ENCODE assay signal across 23 cellular contexts in genomic region chr14:33657478-33657877, GRCh38.
"Had no signal": no experiment of that assay in that cellular context is flagged by ENCODE, and none has a peak within 500 bp of the region (broad histone marks: within the 10 kb centered on the region; RNA-seq: fewer than 3 reads in every experiment).

No MANE protein-coding gene starts in this region.

- H3K27me3 Mint-ChIP-seq: activated CD4-positive, alpha-beta memory T cell treated with anti-CD3 and anti-CD28 coated beads, Interleukin-2, amount 10 ng/mL, durations not matched to agents 7 days and 5 days; activated naive CD8-positive, alpha-beta T cell treated with anti-CD3 and anti-CD28 coated beads for 36 hours; effector memory CD8-positive, alpha-beta T cell; T-cell had no signal

- ATAC-seq: activated CD4-positive, alpha-beta T cell treated with anti-CD3 and anti-CD28 coated beads for 36 hours; effector memory CD8-positive, alpha-beta T cell; foreskin keratinocyte; psoas muscle; stimulated activated naive CD8-positive, alpha-beta T cell treated with anti-CD3 and anti-CD28 coated beads, Interleukin-15, Interleukin-2, amounts not matched to agents 100 U/mL and 50 U/mL, for 24 hours; T-cell had no signal

- H3K36me3 ChIP-seq: left ventricle myocardium inferior, sigmoid colon had no signal

- H3K4me3 ChIP-seq: coronary artery, left ventricle myocardium inferior, psoas muscle, sigmoid colon had no signal

- H3K4me3 Mint-ChIP-seq: activated CD4-positive, alpha-beta memory T cell treated with anti-CD3 and anti-CD28 coated beads, Interleukin-2, amount 10 ng/mL, durations not matched to agents 7 days and 5 days; activated CD4-positive, alpha-beta T cell treated with anti-CD3 and anti-CD28 coated beads for 36 hours; activated naive CD8-positive, alpha-beta T cell treated with anti-CD3 and anti-CD28 coated beads for 36 hours; effector memory CD8-positive, alpha-beta T cell; nephron progenitor cell; T-cell had no signal

- H3K27me3 ChIP-seq: foreskin keratinocyte, sigmoid colon had no signal

- FAIRE-seq: keratinocyte had no signal

- H3K4me1 Mint-ChIP-seq: activated CD4-positive, alpha-beta memory T cell treated with anti-CD3 and anti-CD28 coated beads, Interleukin-2, amount 10 ng/mL, durations not matched to agents 7 days and 5 days; activated CD4-positive, alpha-beta T cell treated with anti-CD3 and anti-CD28 coated beads for 36 hours; activated naive CD8-positive, alpha-beta T cell treated with anti-CD3 and anti-CD28 coated beads for 36 hours; nephron progenitor cell; T-cell had no signal

- DNase-seq: activated CD4-positive, alpha-beta memory T cell treated with anti-CD3 and anti-CD28 coated beads, Interleukin-2, amount 10 ng/mL, durations not matched to agents 7 days and 5 days; activated CD4-positive, alpha-beta T cell treated with anti-CD3 and anti-CD28 coated beads for 36 hours; activated gamma-delta T cell treated with Interleukin-2 at 50 U/mL for 16 hours; activated naive CD8-positive, alpha-beta T cell treated with anti-CD3 and anti-CD28 coated beads for 36 hours; activated T-cell treated with anti-CD3 and anti-CD28 coated beads, Interleukin-2, amount 50 U/mL, for 48 hours; aorta; caudate nucleus; effector memory CD8-positive, alpha-beta T cell; erythroblast; foreskin keratinocyte; left ventricle myocardium inferior; mesendoderm; nephron progenitor cell; psoas muscle; sigmoid colon; stimulated activated CD4-positive, alpha-beta T cell treated with anti-CD3 and anti-CD28 coated beads, Interleukin-12 subunit alpha, Interleukin-12 subunit beta, amount 100 ng/mL, for 4 hours; stimulated activated CD4-positive, alpha-beta T cell treated with anti-CD3 and anti-CD28 coated beads, Interleukin-2, amount 100 ng/mL, for 48 hours; stimulated activated naive CD8-positive, alpha-beta T cell treated with anti-CD3 and anti-CD28 coated beads, Interleukin-15, Interleukin-2, amounts not matched to agents 100 U/mL and 50 U/mL, for 24 hours; T-cell; T1000 had no signal

- H3K36me3 Mint-ChIP-seq: activated naive CD8-positive, alpha-beta T cell treated with anti-CD3 and anti-CD28 coated beads for 36 hours; T-cell had no signal

- H3K9me3 Mint-ChIP-seq: T-cell had no signal

- H3K27ac Mint-ChIP-seq: activated CD4-positive, alpha-beta memory T cell treated with anti-CD3 and anti-CD28 coated beads, Interleukin-2, amount 10 ng/mL, durations not matched to agents 7 days and 5 days; activated CD4-positive, alpha-beta T cell treated with anti-CD3 and anti-CD28 coated beads for 36 hours; activated naive CD8-positive, alpha-beta T cell treated with anti-CD3 and anti-CD28 coated beads for 36 hours; effector memory CD8-positive, alpha-beta T cell; nephron progenitor cell; T-cell had no signal

- H3K9me3 ChIP-seq: left ventricle myocardium inferior, psoas muscle, sigmoid colon had no signal

- H3K4me1 ChIP-seq: foreskin keratinocyte, left ventricle myocardium inferior, psoas muscle, sigmoid colon had no signal

- H3K27ac ChIP-seq: coronary artery, foreskin keratinocyte, left ventricle myocardium inferior, psoas muscle, sigmoid colon, VCaP had no signal
